In the genomic region with DNA sequence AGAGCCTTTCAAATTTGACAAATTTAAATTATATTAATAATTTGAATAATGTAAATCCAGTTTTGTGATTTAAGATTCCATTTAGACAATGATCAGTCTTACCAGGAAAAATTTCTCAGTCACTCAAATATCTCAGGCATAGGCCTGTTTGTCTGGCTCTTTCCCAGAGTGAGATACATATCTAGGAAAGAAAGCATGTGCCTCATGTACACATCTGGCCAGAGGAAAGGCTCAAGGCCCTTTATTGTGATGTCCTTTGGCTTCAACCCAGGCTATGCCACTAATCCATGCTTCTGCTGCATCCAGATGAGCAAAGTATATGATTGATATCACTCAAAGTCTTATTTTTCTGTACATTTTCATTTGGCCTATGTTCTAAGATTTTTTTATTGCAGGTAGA, we compare ENCODE assay signal across 36 cellular contexts.
"Had no signal": no experiment of that assay in that cellular context is flagged by ENCODE, and none has a peak within 500 bp of the region (broad histone marks: within the 10 kb centered on the region; RNA-seq: fewer than 3 reads in every experiment).

No MANE protein-coding gene starts in this region.

- H3K36me3 ChIP-seq: breast epithelium, Peyer's patch had no signal

- DNase-seq: activated B cell treated with CpG ODN at 0.5 μM for 24 hours; activated CD4-positive, alpha-beta memory T cell treated with anti-CD3 and anti-CD28 coated beads for 36 hours; activated CD4-positive, alpha-beta T cell treated with anti-CD3 and anti-CD28 coated beads for 4 hours; activated CD4-positive, alpha-beta T cell treated with anti-CD3 and anti-CD28 coated beads, Interleukin-2, amount 50 U/mL, for 1 hour; activated CD4-positive, CD25-positive, alpha-beta regulatory T cell treated with anti-CD3 and anti-CD28 coated beads, Interleukin-2, amount 50 U/mL, for 72 hours; activated CD8-positive, alpha-beta memory T cell treated with anti-CD3 and anti-CD28 coated beads for 24 hours; activated CD8-positive, alpha-beta memory T cell treated with anti-CD3 and anti-CD28 coated beads, Interleukin-2, amount 10 ng/mL, durations not matched to agents 7 days and 5 days; activated CD8-positive, alpha-beta memory T cell treated with anti-CD3 and anti-CD28 coated beads, Interleukin-2, amount 50 U/mL, for 48 hours; activated effector memory CD4-positive, alpha-beta T cell treated with Interleukin-2 at 50 U/mL for 16 hours; activated naive CD4-positive, alpha-beta T cell treated with anti-CD3 and anti-CD28 coated beads, Interleukin-2, amount 10 ng/mL, durations not matched to agents 7 days and 5 days; activated naive CD8-positive, alpha-beta T cell treated with anti-CD3 and anti-CD28 coated beads, Interleukin-2, amount 50 U/mL, for 24 hours; activated T-cell treated with anti-CD3 and anti-CD28 coated beads, Interleukin-2, amount 50 U/mL, for 48 hours; body of pancreas; NCI-H1092 treated with DMSO at 0.1 percent for 48 hours; NCI-H1417; NCI-H146; NCI-H187; NCI-H2029 treated with DMSO at 0.1 percent for 48 hours; NCI-H2107; NCI-H2171; NCI-H510A; NCI-H526; NCI-H748 treated with DMSO at 0.1 percent for 48 hours; NK-92 treated with Interleukin-12 subunit alpha and Interleukin-12 subunit beta, amount 100 ng/mL, for 24 hours; PC-3; Peyer's patch; RPMI8226; SIG-M5; T-cell; T-helper 2 cell; T-helper 9 cell had no signal

- H3K36me3 Mint-ChIP-seq: activated CD4-positive, alpha-beta memory T cell treated with anti-CD3 and anti-CD28 coated beads for 36 hours; activated CD8-positive, alpha-beta memory T cell treated with anti-CD3 and anti-CD28 coated beads, Interleukin-2, amount 10 ng/mL, durations not matched to agents 7 days and 5 days; activated naive CD4-positive, alpha-beta T cell treated with anti-CD3 and anti-CD28 coated beads, Interleukin-2, amount 10 ng/mL, durations not matched to agents 7 days and 5 days; activated naive CD8-positive, alpha-beta T cell; T-cell had no signal

- ATAC-seq: activated CD8-positive, alpha-beta memory T cell treated with anti-CD3 and anti-CD28 coated beads, Interleukin-2, amount 10 ng/mL, durations not matched to agents 7 days and 5 days; activated naive CD8-positive, alpha-beta T cell treated with anti-CD3 and anti-CD28 coated beads, Interleukin-2, amount 50 U/mL, for 24 hours; body of pancreas; PC-3; T-cell had no signal

- H3K4me2 ChIP-seq: KMS-11 had no signal

- H3K27me3 Mint-ChIP-seq: activated B cell treated with CpG ODN at 0.5 μM for 24 hours; activated CD4-positive, alpha-beta memory T cell treated with anti-CD3 and anti-CD28 coated beads for 36 hours; activated CD8-positive, alpha-beta memory T cell treated with anti-CD3 and anti-CD28 coated beads, Interleukin-2, amount 10 ng/mL, durations not matched to agents 7 days and 5 days; activated naive CD4-positive, alpha-beta T cell treated with anti-CD3 and anti-CD28 coated beads, Interleukin-2, amount 10 ng/mL, durations not matched to agents 7 days and 5 days; activated naive CD8-positive, alpha-beta T cell; activated naive CD8-positive, alpha-beta T cell treated with anti-CD3 and anti-CD28 coated beads, Interleukin-2, amount 50 U/mL, for 24 hours; T-cell had no signal

- H3K4me3 Mint-ChIP-seq: activated B cell treated with CpG ODN at 0.5 μM for 24 hours; activated CD4-positive, alpha-beta memory T cell treated with anti-CD3 and anti-CD28 coated beads for 36 hours; activated CD8-positive, alpha-beta memory T cell treated with anti-CD3 and anti-CD28 coated beads, Interleukin-2, amount 10 ng/mL, durations not matched to agents 7 days and 5 days; activated naive CD4-positive, alpha-beta T cell treated with anti-CD3 and anti-CD28 coated beads, Interleukin-2, amount 10 ng/mL, durations not matched to agents 7 days and 5 days; activated naive CD8-positive, alpha-beta T cell; activated naive CD8-positive, alpha-beta T cell treated with anti-CD3 and anti-CD28 coated beads, Interleukin-2, amount 50 U/mL, for 24 hours; T-cell had no signal

- H3K27me3 ChIP-seq: body of pancreas, breast epithelium, Peyer's patch had no signal

- H3K27ac Mint-ChIP-seq: activated B cell treated with CpG ODN at 0.5 μM for 24 hours; activated CD4-positive, alpha-beta memory T cell treated with anti-CD3 and anti-CD28 coated beads for 36 hours; activated CD8-positive, alpha-beta memory T cell treated with anti-CD3 and anti-CD28 coated beads, Interleukin-2, amount 10 ng/mL, durations not matched to agents 7 days and 5 days; activated naive CD4-positive, alpha-beta T cell treated with anti-CD3 and anti-CD28 coated beads, Interleukin-2, amount 10 ng/mL, durations not matched to agents 7 days and 5 days; activated naive CD8-positive, alpha-beta T cell; activated naive CD8-positive, alpha-beta T cell treated with anti-CD3 and anti-CD28 coated beads, Interleukin-2, amount 50 U/mL, for 24 hours; T-cell had no signal

- H3K4me1 Mint-ChIP-seq: activated B cell treated with CpG ODN at 0.5 μM for 24 hours; activated CD8-positive, alpha-beta memory T cell treated with anti-CD3 and anti-CD28 coated beads, Interleukin-2, amount 10 ng/mL, durations not matched to agents 7 days and 5 days; activated naive CD4-positive, alpha-beta T cell treated with anti-CD3 and anti-CD28 coated beads, Interleukin-2, amount 10 ng/mL, durations not matched to agents 7 days and 5 days; activated naive CD8-positive, alpha-beta T cell treated with anti-CD3 and anti-CD28 coated beads, Interleukin-2, amount 50 U/mL, for 24 hours; T-cell had no signal

- H3K27ac ChIP-seq: body of pancreas, breast epithelium, KMS-11, Peyer's patch, SK-N-MC, VCaP had no signal

- H3K4me1 ChIP-seq: body of pancreas, breast epithelium, Peyer's patch had no signal

- H3K9me3 ChIP-seq: body of pancreas, Peyer's patch had no signal

- H3K9ac ChIP-seq: KMS-11 had no signal

- H3K4me3 ChIP-seq: body of pancreas, breast epithelium, Peyer's patch, SK-N-MC had no signal
